Comparison of ENCODE assay signal across 9 cellular contexts in genomic region chr16:57906385-57907316, GRCh38.
DNase-seq lines count a peak whose midpoint lies in the region; ATAC-seq and TF ChIP-seq lines count a peak whose summit lies in the region.
"Had no signal": no experiment of that assay in that cellular context is flagged by ENCODE, and none has a peak within 500 bp of the region (broad histone marks: within the 10 kb centered on the region; RNA-seq: fewer than 3 reads in every experiment).

No MANE protein-coding gene starts in this region.

- no peaks in the 10 kb centered on the region for H3K4me1 ChIP-seq in endodermal cell (ENCODE audit: control insufficient read depth, insufficient read depth, low read length)

- DNase-seq in EL (peak; percentile 22), T-helper 17 cell (no peak), endodermal cell (peak; percentile 87), osteocyte (ENCODE audit: extremely low spot score, unreplicated experiment) (no peak), NCI-H187 treated with DMSO at 0.1 percent for 48 hours (lab: John Stamatoyannopoulos, UW) (no peak), NCI-H1694 (lab: John Stamatoyannopoulos, UW) (no peak), COLO829 (ENCODE audit: low spot score) (no peak), GM19240 (ENCODE audit: insufficient read length, low spot score) (no peak)

- H3K4me3 Mint-ChIP-seq in T-helper 17 cell (no peak overlapping the region), endodermal cell (no peak overlapping the region), osteocyte (ENCODE audit: unreplicated experiment) (no peak overlapping the region)

- H3K9ac ChIP-seq in endodermal cell (ENCODE audit: extremely low read depth, low read length, poor library complexity, severe bottlenecking) = no peak overlapping the region

- no peak overlapping the region for H3K27ac ChIP-seq in endodermal cell (ENCODE audit: low read depth, low read length)
- H3K27ac ChIP-seq: HL-60 had no signal

- peak; percentile 70 for TF ChIP-seq CTCF in endodermal cell (conservative IDR thresholded peaks at IDR 0.05)
- TF ChIP-seq CTCF in osteocyte (IDR thresholded peaks at IDR 0.05) = peak; percentile 43

- no peaks in the 10 kb centered on the region for H3K9me3 Mint-ChIP-seq in endodermal cell
- no peaks in the 10 kb centered on the region for H3K9me3 Mint-ChIP-seq in osteocyte (ENCODE audit: unreplicated experiment)

- H3K27ac Mint-ChIP-seq in T-helper 17 cell (no peak overlapping the region), endodermal cell (no peak overlapping the region), osteocyte (ENCODE audit: unreplicated experiment) (no peak overlapping the region)

- H3K36me3 Mint-ChIP-seq in T-helper 17 cell (ENCODE audit: low read depth) (peaks cover 2% of the 10 kb centered on the region), endodermal cell (ENCODE audit: low read depth) (no peaks in the 10 kb centered on the region), osteocyte (ENCODE audit: unreplicated experiment) (no peaks in the 10 kb centered on the region)

- no peaks in the 10 kb centered on the region for H3K9me3 ChIP-seq in T-helper 17 cell (ENCODE audit: control insufficient read depth, low read length, poor library complexity, severe bottlenecking)
- H3K9me3 ChIP-seq in endodermal cell (ENCODE audit: control insufficient read depth, low read length) = no peaks in the 10 kb centered on the region

- no peak overlapping the region for H3K4me3 ChIP-seq in endodermal cell (ENCODE audit: low read length)

- ATAC-seq in T-helper 17 cell = peak; percentile 58

- no peaks in the 10 kb centered on the region for H3K36me3 ChIP-seq in endodermal cell (ENCODE audit: control insufficient read depth, insufficient read depth, low read length)

- H3K4me1 Mint-ChIP-seq in T-helper 17 cell = peaks cover 4% of the 10 kb centered on the region
- no peaks in the 10 kb centered on the region for H3K4me1 Mint-ChIP-seq in endodermal cell
- H3K4me1 Mint-ChIP-seq in osteocyte (ENCODE audit: unreplicated experiment) = no peaks in the 10 kb centered on the region

- H3K27me3 Mint-ChIP-seq in T-helper 17 cell (peaks cover 24% of the 10 kb centered on the region), endodermal cell (ENCODE audit: insufficient read depth) (peaks cover 2% of the 10 kb centered on the region), osteocyte (ENCODE audit: unreplicated experiment) (peaks cover 36% of the 10 kb centered on the region)

- no peaks in the 10 kb centered on the region for H3K27me3 ChIP-seq in endodermal cell (ENCODE audit: control insufficient read depth, insufficient read depth, low read length, poor library complexity, severe bottlenecking)

- 50 to 57% methylated on average over 21 to 28 of the region's 28 CpGs for WGBS in endodermal cell (ENCODE audit: insufficient coverage in 1 of 2, insufficient read length in 1 of 2), 2 experiments

Comparison
In these comparisons a context has a peak if more than half of its experiments do, and no peak if none do; other contexts are left out.
1. DNase-seq: peak in EL (single experiment) and endodermal cell (single experiment); none in T-helper 17 cell (0 of 3), osteocyte (single experiment), NCI-H187 treated with DMSO at 0.1 percent for 48 hours (single experiment), NCI-H1694 (single experiment), COLO829 (single experiment) and GM19240 (single experiment).